ENCODE assay signal across 2 cellular contexts in the genomic region with DNA sequence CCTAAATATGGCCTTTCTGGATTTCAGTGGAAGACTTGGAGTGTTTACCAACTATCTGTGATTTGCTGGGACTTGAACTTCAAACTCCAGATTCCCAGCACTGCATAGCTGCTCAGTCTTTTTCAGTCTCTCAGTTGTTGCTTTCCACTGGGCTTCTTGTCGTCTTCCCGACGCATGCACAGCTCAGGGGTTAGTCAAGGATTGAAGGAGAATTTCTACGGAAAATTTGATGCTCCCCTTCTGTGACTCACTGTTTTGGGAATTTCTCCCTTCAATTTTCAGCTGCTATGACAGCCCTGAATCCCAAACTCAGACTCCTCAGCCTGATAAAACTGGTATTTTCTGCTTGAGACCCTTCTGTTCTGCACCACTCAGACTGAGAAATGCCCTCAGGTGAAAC.
TF ChIP-seq lines count a peak whose summit lies in the region.

No MANE protein-coding gene starts in this region.

TF ChIP-seq in GM23338, 12 proteins besides CTCF, POLR2A, EP300 and RAD21 (continues in another document):
- TF ChIP-seq EZH2 (IDR thresholded peaks at IDR 0.05; ENCODE audit: low read depth, unreplicated experiment), result no peak
- TF ChIP-seq EZH2phosphoT487 (IDR thresholded peaks at IDR 0.05; ENCODE audit: unreplicated experiment), result no peak
- TF ChIP-seq ZNF114 (CRISPR knock-in tag; IDR thresholded peaks at IDR 0.05), result no peak
- no peak for TF ChIP-seq NANOG (IDR thresholded peaks at IDR 0.05; ENCODE audit: borderline replicate concordance)
- no peak for TF ChIP-seq JUNB (IDR thresholded peaks at IDR 0.05; ENCODE audit: unreplicated experiment)
- TF ChIP-seq CREB1 (CRISPR knock-in tag; IDR thresholded peaks at IDR 0.05; ENCODE audit: low read depth), result no peak
- TF ChIP-seq, protein P1, sequence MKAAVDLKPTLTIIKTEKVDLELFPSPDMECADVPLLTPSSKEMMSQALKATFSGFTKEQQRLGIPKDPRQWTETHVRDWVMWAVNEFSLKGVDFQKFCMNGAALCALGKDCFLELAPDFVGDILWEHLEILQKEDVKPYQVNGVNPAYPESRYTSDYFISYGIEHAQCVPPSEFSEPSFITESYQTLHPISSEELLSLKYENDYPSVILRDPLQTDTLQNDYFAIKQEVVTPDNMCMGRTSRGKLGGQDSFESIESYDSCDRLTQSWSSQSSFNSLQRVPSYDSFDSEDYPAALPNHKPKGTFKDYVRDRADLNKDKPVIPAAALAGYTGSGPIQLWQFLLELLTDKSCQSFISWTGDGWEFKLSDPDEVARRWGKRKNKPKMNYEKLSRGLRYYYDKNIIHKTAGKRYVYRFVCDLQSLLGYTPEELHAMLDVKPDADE (IDR thresholded peaks at IDR 0.05), result no peak
- TF ChIP-seq ZNF331 (CRISPR knock-in tag; IDR thresholded peaks at IDR 0.05; ENCODE audit: low read depth), result no peak
- TF ChIP-seq STAT1 (IDR thresholded peaks at IDR 0.05; ENCODE audit: unreplicated experiment), result no peak
- TF ChIP-seq ZNF462 (CRISPR knock-in tag; IDR thresholded peaks at IDR 0.05), result no peak

TF ChIP-seq in HepG2, 621 proteins besides CTCF, POLR2A, EP300 and RAD21:
- TF ChIP-seq ZNF549 (CRISPR knock-in tag; IDR thresholded peaks at IDR 0.05) (no peak), ZBTB38 (CRISPR knock-in tag; IDR thresholded peaks at IDR 0.05) (no peak), SOX6 (IDR thresholded peaks at IDR 0.05) (no peak), SOX6 (CRISPR knock-in tag; IDR thresholded peaks at IDR 0.05) (no peak), HCFC1 (IDR thresholded peaks at IDR 0.05; ENCODE audit: low read depth, low read length) (no peak), MXD1 (CRISPR knock-in tag; IDR thresholded peaks at IDR 0.05) (no peak), ZNF33B (CRISPR knock-in tag; IDR thresholded peaks at IDR 0.05) (no peak), RFX3 (CRISPR knock-in tag; IDR thresholded peaks at IDR 0.05) (no peak), ZNF567 (CRISPR knock-in tag; IDR thresholded peaks at IDR 0.05; ENCODE audit: borderline replicate concordance) (no peak)
TF ChIP-seq in HepG2: peak in this region for 0.
